In genomic region chr2:10378189-10378588, GRCh38 we compare ENCODE assay signal across 8 cellular contexts.
DNase-seq lines count a peak whose midpoint lies in the region; ATAC-seq, FAIRE-seq and TF ChIP-seq lines count a peak whose summit lies in the region.

No MANE protein-coding gene starts in this region.

- intact Hi-C loops in esophagus squamous epithelium (cut with DNase I): no loop called here

- H3K36me3 ChIP-seq in Karpas-422 (ENCODE audit: insufficient read depth, low read length) (no peaks in the 10 kb centered on the region), HAP-1 (replicated peaks) (no peaks in the 10 kb centered on the region), esophagus squamous epithelium (no peaks in the 10 kb centered on the region)

- peak overlapping the region; percentile 34 for H3K9ac ChIP-seq in Karpas-422 (ENCODE audit: low read length)

- H3K4me2 ChIP-seq in Karpas-422 (ENCODE audit: low read depth, low read length, poor library complexity, severe bottlenecking): peak overlapping the region; percentile 62

- peaks cover 79% of the 10 kb centered on the region for H3K4me1 ChIP-seq in Karpas-422 (ENCODE audit: low read length)
- peaks cover 21% of the 10 kb centered on the region for H3K4me1 ChIP-seq in HAP-1
- H3K4me1 ChIP-seq in esophagus squamous epithelium: peaks cover 4 to 39% (median 16%) of the 10 kb centered on the region in 3 donors

- DNase-seq in Karpas-422 (peak; percentile 79), iPS-NIHi7 (ENCODE audit: extremely low spot score) (no peak), urothelium cell line (ENCODE audit: low spot score) (no peak), HAP-1 (ENCODE audit: low spot score in 2 of 2) (no peak), esophagus squamous epithelium (lab: John Stamatoyannopoulos, UW) (no peak)
- DNase-seq in activated naive CD8-positive, alpha-beta T cell treated with anti-CD3 and anti-CD28 coated beads, Interleukin-2, amount 10 ng/mL, durations not matched to agents 7 days and 5 days: no peak

- no peaks in the 10 kb centered on the region for H4K20me1 ChIP-seq in Karpas-422 (ENCODE audit: insufficient read depth, low read depth, low read length)

- in situ Hi-C loops in HAP-1 (cut with MboI; ENCODE audit: low sequenced_read_pairs): no loop called here

- FAIRE-seq in urothelium cell line (lab: Jason Lieb, UNC): no peak

- H3K27me3 ChIP-seq in Karpas-422 (ENCODE audit: low read length) (no peaks in the 10 kb centered on the region), HAP-1 (ENCODE audit: low read depth) (no peaks in the 10 kb centered on the region), esophagus squamous epithelium (no peaks in the 10 kb centered on the region)

- H3K4me3 ChIP-seq in Karpas-422 (ENCODE audit: low read length) (peak overlapping the region; percentile 43; the same call in 1 of the 2 replicates), HAP-1 (no peak overlapping the region), esophagus squamous epithelium (no peak overlapping the region)

- H3K9me3 ChIP-seq in Karpas-422 (ENCODE audit: low read length) (no peaks in the 10 kb centered on the region), HAP-1 (no peaks in the 10 kb centered on the region), esophagus squamous epithelium (no peaks in the 10 kb centered on the region)

- peak overlapping the region; percentile 49 for H3K27ac Mint-ChIP-seq in activated naive CD8-positive, alpha-beta T cell treated with anti-CD3 and anti-CD28 coated beads, Interleukin-2, amount 10 ng/mL, durations not matched to agents 7 days and 5 days

- no peaks in the 10 kb centered on the region for H3K9me3 Mint-ChIP-seq in activated naive CD8-positive, alpha-beta T cell treated with anti-CD3 and anti-CD28 coated beads, Interleukin-2, amount 10 ng/mL, durations not matched to agents 7 days and 5 days

- no peaks in the 10 kb centered on the region for H3K79me2 ChIP-seq in Karpas-422 (ENCODE audit: low read length)

- peak overlapping the region; percentile 14 for H3K4me3 Mint-ChIP-seq in activated naive CD8-positive, alpha-beta T cell treated with anti-CD3 and anti-CD28 coated beads, Interleukin-2, amount 10 ng/mL, durations not matched to agents 7 days and 5 days

- no peaks in the 10 kb centered on the region for H3K36me3 Mint-ChIP-seq in activated naive CD8-positive, alpha-beta T cell treated with anti-CD3 and anti-CD28 coated beads, Interleukin-2, amount 10 ng/mL, durations not matched to agents 7 days and 5 days

- peaks cover 63% of the 10 kb centered on the region for H3K4me1 Mint-ChIP-seq in activated naive CD8-positive, alpha-beta T cell treated with anti-CD3 and anti-CD28 coated beads, Interleukin-2, amount 10 ng/mL, durations not matched to agents 7 days and 5 days

- no peak for TF ChIP-seq POLR2A in esophagus squamous epithelium (IDR thresholded peaks at IDR 0.05)

- peak; percentile 79 for ATAC-seq in GM18498 (IDR thresholded peaks at IDR 0.05; ENCODE audit: unreplicated experiment)
- ATAC-seq in GM21529 (IDR thresholded peaks at IDR 0.05; ENCODE audit: unreplicated experiment): peak; percentile 87
- peak; percentile 25 for ATAC-seq in activated naive CD8-positive, alpha-beta T cell treated with anti-CD3 and anti-CD28 coated beads, Interleukin-2, amount 10 ng/mL, durations not matched to agents 7 days and 5 days (ENCODE audit: low read depth)

- H3K27me3 Mint-ChIP-seq in activated naive CD8-positive, alpha-beta T cell treated with anti-CD3 and anti-CD28 coated beads, Interleukin-2, amount 10 ng/mL, durations not matched to agents 7 days and 5 days: no peaks in the 10 kb centered on the region

- 51 to 67% methylated on average over 3 of the region's 7 CpGs for WGBS in esophagus squamous epithelium, 2 donors

- H2AFZ ChIP-seq in Karpas-422 (ENCODE audit: low read length): peak overlapping the region; percentile 88

- POLR2A ChIA-PET in activated naive CD8-positive, alpha-beta T cell treated with anti-CD3 and anti-CD28 coated beads, Interleukin-2, amount 10 ng/mL, durations not matched to agents 7 days and 5 days (lab: Charles Lee): no interaction called here

- no peak for TF ChIP-seq CTCF in esophagus squamous epithelium (IDR thresholded peaks at IDR 0.05)

- H3K27ac ChIP-seq in Karpas-422 (ENCODE audit: low read length) (peak overlapping the region; percentile 87), esophagus squamous epithelium (no peak overlapping the region)

- no peaks in the 10 kb centered on the region for H3K9me2 ChIP-seq in Karpas-422 (replicated peaks; ENCODE audit: insufficient read depth, low read length)

Comparison
In these comparisons a context has a peak if more than half of its experiments do, and no peak if none do; other contexts are left out.
1. ATAC-seq: peak in every context shown above with its lines; median percentile 87 in GM21529; 79 in GM18498; 25 in activated naive CD8-positive, alpha-beta T cell treated with anti-CD3 and anti-CD28 coated beads, Interleukin-2, amount 10 ng/mL, durations not matched to agents 7 days and 5 days.